Comparison of ENCODE assay signal across 26 cellular contexts in genomic region chr4:112646632-112647537, GRCh38. TPM values are rescaled to one million over a fixed set of nuclear protein-coding genes. Genes with fewer than 3 reads are reported as not detected.
DNase-seq lines count a peak whose midpoint lies in the region; ATAC-seq, FAIRE-seq and TF ChIP-seq lines count a peak whose summit lies in the region.
"Had no signal": no experiment of that assay in that cellular context is flagged by ENCODE, and none has a peak within 500 bp of the region (broad histone marks: within the 10 kb centered on the region; RNA-seq: fewer than 3 reads in every experiment).

No MANE protein-coding gene starts in this region.

- peaks cover 7 to 8% of the 10 kb centered on the region in 2 experiments for H3K79me1 ChIP-seq in IMR-90 (ENCODE audit: low read depth in 1 of 2, low read length in 2 of 2)

- no peak for TF ChIP-seq POLR2A in IMR-90 (IDR thresholded peaks at IDR 0.05; ENCODE audit: low read depth, low read length)
- TF ChIP-seq POLR2A in GM12891 (IDR thresholded peaks at IDR 0.05; ENCODE audit: low read depth, low read length), result no peak

- no peak overlapping the region for H3K18ac ChIP-seq in IMR-90 (ENCODE audit: low read depth, low read length)

- peak overlapping the region; percentile 97 for H3K27ac ChIP-seq in GM23338 (ENCODE audit: low read depth)
- no peak overlapping the region for H3K27ac ChIP-seq in IMR-90 (ENCODE audit: insufficient read depth, low read length)
- peak overlapping the region; percentile 22 for H3K27ac ChIP-seq in iPS-20b (ENCODE audit: low read length)
- H3K27ac ChIP-seq: C4-2B, hepatocyte, HL-60 had no signal

- intact Hi-C loops in IMR-90 (cut with micrococcal nuclease), result no loop called here
- intact Hi-C loops in mucosa of descending colon (cut with DNase I, micrococcal nuclease), result no loop called here

- peaks cover 21% of the 10 kb centered on the region for H3K9me3 Mint-ChIP-seq in GM23338
- no peaks in the 10 kb centered on the region for H3K9me3 Mint-ChIP-seq in effector memory CD8-positive, alpha-beta T cell
- H3K9me3 Mint-ChIP-seq: IgD-negative memory B cell, type B pancreatic cell had no signal

- H3K4me3 Mint-ChIP-seq in GM23338, result peak overlapping the region; percentile 97
- H3K4me3 Mint-ChIP-seq in effector memory CD8-positive, alpha-beta T cell, result no peak overlapping the region
- H3K4me3 Mint-ChIP-seq: type B pancreatic cell had no signal

- dilution Hi-C loops in IMR-90 (cut with HindIII; ENCODE audit: low sequenced_read_pairs, unreplicated experiment), result no loop called here

- H3K4ac ChIP-seq in IMR-90 (ENCODE audit: low read depth, low read length), result no peak overlapping the region

- no peak overlapping the region for H2BK15ac ChIP-seq in IMR-90 (ENCODE audit: low read depth, low read length)

- WGBS in IMR-90 (ENCODE audit: extremely low coverage in 2 of 2, insufficient read length in 1 of 2), 2 experiments, result no CpG with 5 or more reads among the region's 6 CpGs

- H4K91ac ChIP-seq in IMR-90 (ENCODE audit: insufficient read depth, low read depth, low read length), result no peak overlapping the region

- no peak for TF ChIP-seq RAD21 in IMR-90 (IDR thresholded peaks at IDR 0.05; ENCODE audit: low read length)

- H3K36me3 ChIP-seq in GM23338 (ENCODE audit: insufficient read depth), result peaks cover 18% of the 10 kb centered on the region
- peaks cover 18% of the 10 kb centered on the region for H3K36me3 ChIP-seq in IMR-90 (ENCODE audit: control insufficient read depth, insufficient read depth, low read length)
- peaks cover 34% of the 10 kb centered on the region for H3K36me3 ChIP-seq in iPS-20b (ENCODE audit: insufficient read depth, low read depth, low read length)
- peaks cover 14% of the 10 kb centered on the region for H3K36me3 ChIP-seq in mucosa of descending colon (ENCODE audit: low read depth)

- H4K20me1 ChIP-seq in GM23338 (replicated peaks; ENCODE audit: insufficient read depth), result no peaks in the 10 kb centered on the region
- no peaks in the 10 kb centered on the region for H4K20me1 ChIP-seq in IMR-90 (ENCODE audit: insufficient read depth, low read length)

- peaks cover 7% of the 10 kb centered on the region for H3F3A ChIP-seq in GM23338 (replicated peaks; ENCODE audit: low read depth)

- TSS peak; percentile 99 for BruUV-seq in IMR-90 (replicated peaks; lab: Mats Ljungman, UMichigan)

- CTCF ChIA-PET in IMR-90 (lab: Yijun Ruan, JAX), result interaction anchor here (0.9 kb wide), 1 partner anchor 9 kb away, joined by 3 read pairs; no protein-coding TSS in a partner anchor

- H3K14ac ChIP-seq in IMR-90 (replicated peaks; ENCODE audit: low read depth, low read length), result no peak overlapping the region

- no peak overlapping the region for H2AK9ac ChIP-seq in IMR-90 (replicated peaks; ENCODE audit: low read depth, low read length, poor library complexity)

- no peak overlapping the region for H2AK5ac ChIP-seq in IMR-90 (ENCODE audit: low read depth, low read length)

- no peak overlapping the region for H2BK20ac ChIP-seq in IMR-90 (ENCODE audit: low read depth, low read length)

- no peak for FAIRE-seq in GM12891 (lab: Jason Lieb, UNC)
- FAIRE-seq: D721Med had no signal

- H3K36me3 Mint-ChIP-seq in GM23338 (ENCODE audit: low read depth), result peaks cover 57% of the 10 kb centered on the region
- peaks cover 69% of the 10 kb centered on the region for H3K36me3 Mint-ChIP-seq in effector memory CD8-positive, alpha-beta T cell (ENCODE audit: insufficient read depth)

- no peaks in the 10 kb centered on the region for H3K9me2 ChIP-seq in GM23338 (ENCODE audit: insufficient read depth)

- no peak overlapping the region for H4K8ac ChIP-seq in IMR-90 (ENCODE audit: low read depth in 2 of 2, low read length in 2 of 2)

- H3K23ac ChIP-seq in IMR-90 (ENCODE audit: low read depth, low read length), result no peak overlapping the region

- H2AFZ ChIP-seq in GM23338 (no peak overlapping the region), IMR-90 (replicated peaks; ENCODE audit: low read length, poor library complexity) (no peak overlapping the region)
- H2AFZ ChIP-seq: hepatocyte had no signal

- no peak overlapping the region for H3K56ac ChIP-seq in IMR-90 (ENCODE audit: extremely low read depth, insufficient read depth, low read length)

- H4K5ac ChIP-seq in IMR-90 (ENCODE audit: low read depth, low read length), result no peak overlapping the region

- H3K27me3 ChIP-seq in GM23338 (ENCODE audit: insufficient read depth) (no peaks in the 10 kb centered on the region), IMR-90 (ENCODE audit: control insufficient read depth, insufficient read depth, low read length) (no peaks in the 10 kb centered on the region), iPS-20b (ENCODE audit: insufficient read depth, low read length) (no peaks in the 10 kb centered on the region)
- H3K27me3 ChIP-seq: hepatocyte had no signal

- POLR2A ChIA-PET in IMR-90 (lab: Charles Lee; ENCODE audit: unreplicated experiment), result no interaction called here

- no peak overlapping the region for H2BK120ac ChIP-seq in IMR-90 (ENCODE audit: low read depth, low read length)

- H3K27ac Mint-ChIP-seq in GM23338, result peak overlapping the region; percentile 100
- peak overlapping the region; percentile 7 to 39 for H3K27ac Mint-ChIP-seq in effector memory CD8-positive, alpha-beta T cell
- H3K27ac Mint-ChIP-seq: type B pancreatic cell had no signal

- peaks cover 32% of the 10 kb centered on the region for H3K4me1 Mint-ChIP-seq in GM23338
- H3K4me1 Mint-ChIP-seq in effector memory CD8-positive, alpha-beta T cell (ENCODE audit: low read depth in 2 of 2), result peaks cover 5 to 15% of the 10 kb centered on the region in 2 donors

- H2BK5ac ChIP-seq in IMR-90 (ENCODE audit: low read depth, low read length, poor library complexity, severe bottlenecking), result no peak overlapping the region

- H3K9me1 ChIP-seq in IMR-90 (ENCODE audit: insufficient read depth, low read length), result no peaks in the 10 kb centered on the region

- H3K9me3 ChIP-seq in IMR-90 (ENCODE audit: control insufficient read depth, insufficient read depth, low read length) (no peaks in the 10 kb centered on the region), iPS-20b (ENCODE audit: insufficient read depth, low read depth, low read length) (no peaks in the 10 kb centered on the region), mucosa of descending colon (no peaks in the 10 kb centered on the region)

- H3K4me1 ChIP-seq in GM23338 (ENCODE audit: insufficient read depth) (no peaks in the 10 kb centered on the region), IMR-90 (ENCODE audit: control insufficient read depth, insufficient read depth, low read length) (no peaks in the 10 kb centered on the region), iPS-20b (ENCODE audit: insufficient read depth, low read length) (peaks cover 18% of the 10 kb centered on the region; the same call in 1 of the 2 replicates), mucosa of descending colon (ENCODE audit: low read depth) (no peaks in the 10 kb centered on the region)

- ATAC-seq in GM23338 (no peak), IMR-90 (ENCODE audit: low read depth) (no peak), mucosa of descending colon (no peak), GM19463 (IDR thresholded peaks at IDR 0.05; ENCODE audit: unreplicated experiment) (no peak)
- ATAC-seq in effector memory CD8-positive, alpha-beta T cell (replicated peaks), result no peak
- ATAC-seq: esophagus mucosa had no signal

- H3K4me3 ChIP-seq in GM23338 (peak overlapping the region; percentile 69), IMR-90 (ENCODE audit: insufficient read depth, low read depth, low read length) (no peak overlapping the region), iPS-20b (ENCODE audit: low read length) (peak overlapping the region; percentile 93), mucosa of descending colon (no peak overlapping the region)
- H3K4me3 ChIP-seq: hepatocyte had no signal

- H3K27me3 Mint-ChIP-seq in GM23338 (ENCODE audit: insufficient read depth, low read depth, poor library complexity), result peaks cover 39% of the 10 kb centered on the region
- H3K27me3 Mint-ChIP-seq in effector memory CD8-positive, alpha-beta T cell, result no peaks in the 10 kb centered on the region
- H3K27me3 Mint-ChIP-seq: IgD-negative memory B cell, type B pancreatic cell had no signal

- H3K9ac ChIP-seq in IMR-90 (ENCODE audit: low read depth, low read length) (no peak overlapping the region), iPS-20b (ENCODE audit: low read depth, low read length) (peak overlapping the region; percentile 100)

- peak overlapping the region; percentile 74 for H3K4me2 ChIP-seq in GM23338
- no peak overlapping the region for H3K4me2 ChIP-seq in IMR-90 (ENCODE audit: low read depth, low read length)
- H3K4me2 ChIP-seq: hepatocyte had no signal

- in situ Hi-C loops in IMR-90 (cut with MboI; ENCODE audit: low sequenced_read_pairs), result loop anchor here (25.0 kb wide), 1 partner anchor 290 kb away; no protein-coding TSS in a partner anchor

- no peak for TF ChIP-seq CTCF in GM23338 (conservative IDR thresholded peaks at IDR 0.05; ENCODE audit: low read depth in 2 of 2)
- TF ChIP-seq CTCF in IMR-90 (conservative IDR thresholded peaks at IDR 0.05; ENCODE audit: low read depth, low read length), result no peak
- TF ChIP-seq CTCF in mucosa of descending colon (IDR thresholded peaks at IDR 0.05), result no peak

- H3K79me2 ChIP-seq in GM23338 (replicated peaks; ENCODE audit: insufficient read depth), result peaks cover 50% of the 10 kb centered on the region

- no peak for DNase-seq in GM23338 (ENCODE audit: low spot score)
- no peak for DNase-seq in IMR-90
- no peak for DNase-seq in effector memory CD8-positive, alpha-beta T cell
- DNase-seq in GF-D8 (lab: John Stamatoyannopoulos, UW), result no peak
- DNase-seq in GM12891 (ENCODE audit: insufficient read length, low spot score), result no peak
- DNase-seq in mucosa of descending colon, result no peak
- DNase-seq: activated CD4-positive, alpha-beta T cell treated with anti-CD3 and anti-CD28 coated beads, Interleukin-2, amount 50 U/mL, for 48 hours; activated effector memory CD4-positive, alpha-beta T cell treated with Interleukin-2 at 50 U/mL for 16 hours; EL; kidney; NCI-H1105 treated with DMSO at 0.1 percent for 48 hours; NCI-H2081; NCI-H345; NCI-H748 treated with DMSO at 0.1 percent for 48 hours; OCI-M1; SHP77 treated with DMSO at 0.1 percent for 48 hours; stimulated activated CD8-positive, alpha-beta memory T cell treated with anti-CD3 and anti-CD28 coated beads, Interleukin-4, amount 100 ng/mL, for 48 hours had no signal

RNA-seq across cellular contexts. Expression of gene LARP7, which starts 9.9 kb away (rescaled TPM):
- 25.8 and 26.6 TPM in 2 replicates for total RNA-seq in GM23338 (2014; rRNA removed; shearing (Covaris generic))
- polyA plus RNA-seq in GM23338 (2016; fragmentation: Nextera tagmentation; extraction: Ambion mirVana) (133 and 157 TPM in 2 replicates), IMR-90 (2012; rRNA removed) (13.6 and 15.3 TPM in 2 replicates)
- total RNA-seq in IMR-90 (2012; rRNA removed) (5.9 and 16.7 TPM in 2 replicates), mucosa of descending colon (10 to 100 TPM; 37.7 to 46.5 (median 38.5) TPM)
- polyA plus RNA-seq in IMR-90 (2012; cell fraction: cytosol; rRNA removed), result 0.65 and 1.0 TPM in 2 replicates
- 0.58 and 8.3 TPM in 2 replicates for polyA plus RNA-seq in IMR-90 (2012; cell fraction: nucleus; rRNA removed; ENCODE audit: low replicate concordance)
- polyA plus RNA-seq in GM12891 (2012; ENCODE audit: low read depth, missing spikeins), result 47.4 TPM

RNA-seq across cellular contexts. Expression of gene ZGRF1, which starts 10.2 kb away (rescaled TPM):
- total RNA-seq in GM23338 (2014; rRNA removed; shearing (Covaris generic)), result 37.6 and 62.6 TPM in 2 replicates
- 28.9 and 41.7 TPM in 2 replicates for polyA plus RNA-seq in GM23338 (2016; fragmentation: Nextera tagmentation; extraction: Ambion mirVana)
- 5.6 and 10.0 TPM in 2 replicates for total RNA-seq in IMR-90 (2012; rRNA removed)
- polyA plus RNA-seq in IMR-90 (2012; rRNA removed), result 2.2 and 2.8 TPM in 2 replicates
- 0.10 and 0.26 TPM in 2 replicates for polyA plus RNA-seq in IMR-90 (2012; cell fraction: cytosol; rRNA removed)
- polyA plus RNA-seq in IMR-90 (2012; cell fraction: nucleus; rRNA removed; ENCODE audit: low replicate concordance), result 0.81 and 8.2 TPM in 2 replicates
- polyA plus RNA-seq in GM12891 (2012; ENCODE audit: low read depth, missing spikeins), result 6.9 TPM
- 1 to 10 TPM; 2.6 to 6.8 (median 3.7) TPM for total RNA-seq in mucosa of descending colon

Comparison
In these comparisons a context has a peak if more than half of its experiments do, and no peak if none do; other contexts are left out.
1. H3K4me3 ChIP-seq: peak in GM23338 (single experiment) and iPS-20b (single experiment); none in IMR-90 (single experiment) and mucosa of descending colon (single experiment).